In genomic region chr22:22591348-22592299, GRCh38 we compare ENCODE assay signal across 21 cellular contexts. TPM values are rescaled to one million over a fixed set of nuclear protein-coding genes. Genes with fewer than 3 reads are reported as not detected.
DNase-seq lines count a peak whose midpoint lies in the region; ATAC-seq, FAIRE-seq and TF ChIP-seq lines count a peak whose summit lies in the region.
"Had no signal": no experiment of that assay in that cellular context is flagged by ENCODE, and none has a peak within 500 bp of the region (broad histone marks: within the 10 kb centered on the region; RNA-seq: fewer than 3 reads in every experiment).

No MANE protein-coding gene starts in this region.

- no peaks in the 10 kb centered on the region for H3K4me1 Mint-ChIP-seq in neural crest cell
- no peaks in the 10 kb centered on the region for H3K4me1 Mint-ChIP-seq in activated CD8-positive, alpha-beta memory T cell treated with anti-CD3 and anti-CD28 coated beads, Interleukin-2, amount 10 ng/mL, durations not matched to agents 7 days and 5 days

- H3K36me3 ChIP-seq in bronchial epithelial cell (ENCODE audit: control insufficient read depth, insufficient read depth, low read length), result no peaks in the 10 kb centered on the region
- H3K36me3 ChIP-seq: BLaER1 treated with 17β-estradiol and CSF1 and Interleukin-3, amounts not matched to agents 10 nM and 100 nM; gastrocnemius medialis had no signal

- DNase-seq in GM12864 (ENCODE audit: low read depth) (no peak), Kasumi-1 (lab: John Stamatoyannopoulos, UW) (peak; percentile 0 to 12), bronchial epithelial cell (ENCODE audit: low read depth) (peak; percentile 2), neural crest cell (ENCODE audit: low read depth, low spot score) (no peak), medulla oblongata (ENCODE audit: extremely low spot score) (no peak), frontal cortex (ENCODE audit: low spot score in 2 of 2) (no peak)
- no peak for DNase-seq in activated CD8-positive, alpha-beta memory T cell treated with anti-CD3 and anti-CD28 coated beads, Interleukin-2, amount 10 ng/mL, durations not matched to agents 7 days and 5 days
- DNase-seq: activated CD4-positive, alpha-beta T cell treated with anti-CD3 and anti-CD28 coated beads for 4 hours; activated naive CD8-positive, alpha-beta T cell treated with anti-CD3 and anti-CD28 coated beads, Interleukin-2, amount 10 ng/mL, durations not matched to agents 7 days and 5 days; activated T-cell treated with anti-CD3 and anti-CD28 coated beads, Interleukin-2, amount 50 U/mL, for 24 hours; caudate nucleus; DMS79; effector memory CD8-positive, alpha-beta T cell; gastrocnemius medialis; natural killer cell; NCI-H2081 treated with DMSO at 0.1 percent for 48 hours; stimulated activated CD4-positive, alpha-beta T cell treated with anti-CD3 and anti-CD28 coated beads, Interleukin-15, amount 100 ng/mL, for 24 hours; T1000 had no signal

- no peak overlapping the region for H3K4me3 ChIP-seq in GM12864 (ENCODE audit: low read depth, low read length)
- H3K4me3 ChIP-seq in bronchial epithelial cell (ENCODE audit: low read depth, low read length), result no peak overlapping the region
- H3K4me3 ChIP-seq: BLaER1 treated with 17β-estradiol and CSF1 and Interleukin-3, amounts not matched to agents 10 nM and 100 nM; gastrocnemius medialis; lung had no signal

- no peak for ATAC-seq in activated CD8-positive, alpha-beta memory T cell treated with anti-CD3 and anti-CD28 coated beads, Interleukin-2, amount 10 ng/mL, durations not matched to agents 7 days and 5 days
- ATAC-seq: effector memory CD8-positive, alpha-beta T cell; gastrocnemius medialis; natural killer cell had no signal

- no peak overlapping the region for H3K4me3 Mint-ChIP-seq in neural crest cell
- no peak overlapping the region for H3K4me3 Mint-ChIP-seq in activated CD8-positive, alpha-beta memory T cell treated with anti-CD3 and anti-CD28 coated beads, Interleukin-2, amount 10 ng/mL, durations not matched to agents 7 days and 5 days
- H3K4me3 Mint-ChIP-seq: activated naive CD8-positive, alpha-beta T cell treated with anti-CD3 and anti-CD28 coated beads, Interleukin-2, amount 10 ng/mL, durations not matched to agents 7 days and 5 days; activated T-cell treated with anti-CD3 and anti-CD28 coated beads, Interleukin-2, amount 50 U/mL, for 24 hours; effector memory CD8-positive, alpha-beta T cell; natural killer cell had no signal

- CTCF ChIA-PET in activated CD8-positive, alpha-beta memory T cell treated with anti-CD3 and anti-CD28 coated beads, Interleukin-2, amount 10 ng/mL, durations not matched to agents 7 days and 5 days (lab: Charles Lee), result interaction anchor here (1.0 to 2.2 kb wide), 6 partner anchors 11 to 162 kb away, joined by 3 to 6 read pairs (median 4); partner anchors contain the start of gene PRAME

- FAIRE-seq in bronchial epithelial cell (lab: Jason Lieb, UNC) (no peak), frontal cortex (lab: Jason Lieb, UNC) (no peak)

- no peaks in the 10 kb centered on the region for H3K9me3 Mint-ChIP-seq in neural crest cell
- H3K9me3 Mint-ChIP-seq in activated CD8-positive, alpha-beta memory T cell treated with anti-CD3 and anti-CD28 coated beads, Interleukin-2, amount 10 ng/mL, durations not matched to agents 7 days and 5 days (ENCODE audit: low read depth), result no peaks in the 10 kb centered on the region
- H3K9me3 Mint-ChIP-seq: activated naive CD8-positive, alpha-beta T cell treated with anti-CD3 and anti-CD28 coated beads, Interleukin-2, amount 10 ng/mL, durations not matched to agents 7 days and 5 days; activated T-cell treated with anti-CD3 and anti-CD28 coated beads, Interleukin-2, amount 50 U/mL, for 24 hours; effector memory CD8-positive, alpha-beta T cell; natural killer cell had no signal

- H3K27me3 ChIP-seq in bronchial epithelial cell (ENCODE audit: control insufficient read depth, insufficient read depth, low read length), result no peaks in the 10 kb centered on the region
- H3K27me3 ChIP-seq: BLaER1 treated with 17β-estradiol and CSF1 and Interleukin-3, amounts not matched to agents 10 nM and 100 nM had no signal

- no peaks in the 10 kb centered on the region for H3K36me3 Mint-ChIP-seq in neural crest cell (ENCODE audit: low read depth)
- no peaks in the 10 kb centered on the region for H3K36me3 Mint-ChIP-seq in activated CD8-positive, alpha-beta memory T cell treated with anti-CD3 and anti-CD28 coated beads, Interleukin-2, amount 10 ng/mL, durations not matched to agents 7 days and 5 days
- H3K36me3 Mint-ChIP-seq: activated naive CD8-positive, alpha-beta T cell treated with anti-CD3 and anti-CD28 coated beads, Interleukin-2, amount 10 ng/mL, durations not matched to agents 7 days and 5 days; natural killer cell had no signal

- no peak overlapping the region for H3K27ac Mint-ChIP-seq in neural crest cell (ENCODE audit: unreplicated experiment)
- no peak overlapping the region for H3K27ac Mint-ChIP-seq in activated CD8-positive, alpha-beta memory T cell treated with anti-CD3 and anti-CD28 coated beads, Interleukin-2, amount 10 ng/mL, durations not matched to agents 7 days and 5 days
- H3K27ac Mint-ChIP-seq: activated naive CD8-positive, alpha-beta T cell treated with anti-CD3 and anti-CD28 coated beads, Interleukin-2, amount 10 ng/mL, durations not matched to agents 7 days and 5 days; activated T-cell treated with anti-CD3 and anti-CD28 coated beads, Interleukin-2, amount 50 U/mL, for 24 hours; natural killer cell had no signal

- peak; percentile 46 for TF ChIP-seq CTCF in GM12864 (IDR thresholded peaks at IDR 0.05; ENCODE audit: low read depth, low read length, missing control alignments)
- no peak for TF ChIP-seq CTCF in bronchial epithelial cell (IDR thresholded peaks at IDR 0.05; ENCODE audit: insufficient read depth, low read length, severe bottlenecking)
- peak; percentile 46 for TF ChIP-seq CTCF in neural crest cell (conservative IDR thresholded peaks at IDR 0.05)

- peaks cover 70% of the 10 kb centered on the region for H3K27me3 Mint-ChIP-seq in neural crest cell (ENCODE audit: low read depth)
- peaks cover 18% of the 10 kb centered on the region for H3K27me3 Mint-ChIP-seq in activated CD8-positive, alpha-beta memory T cell treated with anti-CD3 and anti-CD28 coated beads, Interleukin-2, amount 10 ng/mL, durations not matched to agents 7 days and 5 days

RNA-seq across cellular contexts. Expression of gene PRAME, which starts 32.6 kb away (rescaled TPM):
- total RNA-seq in bronchial epithelial cell, result not detected in 2 replicates
- 0.21 and 0.52 TPM in 2 replicates for total RNA-seq in neural crest cell
- total RNA-seq in activated CD8-positive, alpha-beta memory T cell treated with anti-CD3 and anti-CD28 coated beads, Interleukin-2, amount 10 ng/mL, durations not matched to agents 7 days and 5 days, result not detected
- not detected for total RNA-seq in frontal cortex
- total RNA-seq: activated naive CD8-positive, alpha-beta T cell treated with anti-CD3 and anti-CD28 coated beads, Interleukin-2, amount 10 ng/mL, durations not matched to agents 7 days and 5 days; gastrocnemius medialis; natural killer cell; pulmonary artery endothelial cell had no signal

RNA-seq across cellular contexts. Expression of gene GGTLC2, which starts 52.8 kb away (rescaled TPM):
- total RNA-seq in bronchial epithelial cell (not detected in 2 replicates), neural crest cell (not detected in 2 replicates), frontal cortex (not detected)
- not detected for total RNA-seq in activated CD8-positive, alpha-beta memory T cell treated with anti-CD3 and anti-CD28 coated beads, Interleukin-2, amount 10 ng/mL, durations not matched to agents 7 days and 5 days
- total RNA-seq: activated naive CD8-positive, alpha-beta T cell treated with anti-CD3 and anti-CD28 coated beads, Interleukin-2, amount 10 ng/mL, durations not matched to agents 7 days and 5 days; gastrocnemius medialis; natural killer cell; pulmonary artery endothelial cell had no signal

Comparison
In these comparisons a context has a peak if more than half of its experiments do, and no peak if none do; other contexts are left out.
1. DNase-seq: peak in Kasumi-1 (2 of 2) and bronchial epithelial cell (single experiment); none in GM12864 (single experiment), neural crest cell (single experiment), medulla oblongata (single experiment), activated CD8-positive, alpha-beta memory T cell treated with anti-CD3 and anti-CD28 coated beads, Interleukin-2, amount 10 ng/mL, durations not matched to agents 7 days and 5 days (single experiment) and frontal cortex (0 of 2).